ENCODE assay signal across 25 cellular contexts in genomic region chr2:42410732-42411514, GRCh38. TPM values are rescaled to one million over a fixed set of nuclear protein-coding genes. Genes with fewer than 3 reads are reported as not detected.
A peak's percentile ranks its signal among the peaks of the same experiment; 100 is the strongest.
DNase-seq lines count a peak whose midpoint lies in the region; ATAC-seq, FAIRE-seq and TF ChIP-seq lines count a peak whose summit lies in the region.
"Had no signal": no experiment of that assay in that cellular context is flagged by ENCODE, and none has a peak within 500 bp of the region (broad histone marks: within the 10 kb centered on the region; RNA-seq: fewer than 3 reads in every experiment).

No MANE protein-coding gene starts in this region.

- in situ Hi-C loops in HepG2 (cut with HindIII; ENCODE audit: extremely low pct_ligation_motif_present, low pct_unique_long_range_greater_than_20kb): no loop called here

- peaks cover 5% of the 10 kb centered on the region for H3K36me3 Mint-ChIP-seq in nephron progenitor cell (ENCODE audit: low read depth)
- peaks cover 14% of the 10 kb centered on the region for H3K36me3 Mint-ChIP-seq in natural killer cell
- H3K36me3 Mint-ChIP-seq: CD14-positive monocyte had no signal

- H3K27me3 Mint-ChIP-seq in nephron progenitor cell (ENCODE audit: low read depth, poor library complexity) (peaks cover 8% of the 10 kb centered on the region), natural killer cell (ENCODE audit: low read depth in 2 of 2) (peaks cover 12 to 35% of the 10 kb centered on the region in 2 donors)
- H3K27me3 Mint-ChIP-seq: CD4-positive, alpha-beta T cell had no signal

- H3K27ac ChIP-seq in HepG2 (ENCODE audit: extremely low read length, insufficient read depth, low read length) (no peak overlapping the region), right lobe of liver (no peak overlapping the region), tibial artery (no peak overlapping the region)
- H3K27ac ChIP-seq: 22Rv1; BLaER1 treated with 17β-estradiol and CSF1 and Interleukin-3, amounts not matched to agents 10 nM and 100 nM had no signal

- no peaks in the 10 kb centered on the region for H3K79me2 ChIP-seq in HepG2 (ENCODE audit: insufficient read depth, low read length)

- TF ChIP-seq EP300 in HepG2 (IDR thresholded peaks at IDR 0.05; ENCODE audit: low read depth in 2 of 2, low read length in 2 of 2) (no peak), HepG2 (CRISPR knock-in tag; IDR thresholded peaks at IDR 0.05; ENCODE audit: borderline replicate concordance) (no peak)

- peak overlapping the region; percentile 24 for H3K27ac Mint-ChIP-seq in nephron progenitor cell
- no peak overlapping the region for H3K27ac Mint-ChIP-seq in natural killer cell
- H3K27ac Mint-ChIP-seq: CD14-positive monocyte; CD4-positive, alpha-beta T cell; GM23338; H9 had no signal

- H3K27me3 ChIP-seq in HepG2 (ENCODE audit: control insufficient read depth in 1 of 2, insufficient read depth in 2 of 2, low read length in 2 of 2) (no peaks in the 10 kb centered on the region), right lobe of liver (no peaks in the 10 kb centered on the region), tibial artery (peaks cover 0 to 13% of the 10 kb centered on the region in 2 donors)
- H3K27me3 ChIP-seq: BE2C; BLaER1 treated with 17β-estradiol and CSF1 and Interleukin-3, amounts not matched to agents 10 nM and 100 nM had no signal

- FAIRE-seq in HepG2 (lab: Jason Lieb, UNC) (no peak), colon (lab: Jason Lieb, UNC) (peak; percentile 24)
- FAIRE-seq: GM12891, GM18507 had no signal

- no TSS peak for BruUV-seq in HepG2 (replicated peaks; lab: Mats Ljungman, UMichigan)

- POLR2A ChIA-PET in HepG2 (lab: Yijun Ruan, JAX): no interaction called here

- WGBS in HepG2 (ENCODE audit: low lambda C conversion rate): 94% methylated on average over 3 of the region's 3 CpGs
- 75% methylated on average over 3 of the region's 3 CpGs for WGBS in right lobe of liver (ENCODE audit: insufficient coverage, low coverage, low lambda C conversion rate, missing lambda C conversion rate)

- H3K4me1 Mint-ChIP-seq in nephron progenitor cell: no peaks in the 10 kb centered on the region
- no peaks in the 10 kb centered on the region for H3K4me1 Mint-ChIP-seq in natural killer cell
- H3K4me1 Mint-ChIP-seq: CD14-positive monocyte; CD8-positive, alpha-beta memory T cell; GM23338; H9 had no signal

- H3K4me1 ChIP-seq in HepG2 (ENCODE audit: insufficient read depth, low read length) (no peaks in the 10 kb centered on the region), right lobe of liver (no peaks in the 10 kb centered on the region), tibial artery (no peaks in the 10 kb centered on the region)
- H3K4me1 ChIP-seq: BE2C; BLaER1 treated with 17β-estradiol and CSF1 and Interleukin-3, amounts not matched to agents 10 nM and 100 nM had no signal

- peaks cover 30% of the 10 kb centered on the region for H3K9me3 Mint-ChIP-seq in nephron progenitor cell
- H3K9me3 Mint-ChIP-seq in natural killer cell: peaks cover 0 to 5% of the 10 kb centered on the region in 2 donors

- TF ChIP-seq RAD21 in HepG2 (CRISPR knock-in tag; IDR thresholded peaks at IDR 0.05): no peak

- H3K4me2 ChIP-seq in HepG2 (ENCODE audit: low read depth, low read length): no peak overlapping the region
- H3K4me2 ChIP-seq: BLaER1 treated with 17β-estradiol and CSF1 and Interleukin-3, amounts not matched to agents 10 nM and 100 nM; GM23338 had no signal

- no peak for TF ChIP-seq CTCF in HepG2 (CRISPR knock-in tag; IDR thresholded peaks at IDR 0.05)
- TF ChIP-seq CTCF in right lobe of liver (IDR thresholded peaks at IDR 0.05): no peak
- no peak for TF ChIP-seq CTCF in nephron progenitor cell (IDR thresholded peaks at IDR 0.05)
- TF ChIP-seq CTCF in natural killer cell (IDR thresholded peaks at IDR 0.05): no peak
- no peak for TF ChIP-seq CTCF in tibial artery (IDR thresholded peaks at IDR 0.05)

- H2AFZ ChIP-seq in HepG2 (ENCODE audit: low read length): no peak overlapping the region
- H2AFZ ChIP-seq: GM23338 had no signal

- H3K9me3 ChIP-seq in HepG2 (ENCODE audit: low read length) (peaks cover 25% of the 10 kb centered on the region), right lobe of liver (no peaks in the 10 kb centered on the region), tibial artery (peaks cover 0 to 16% (median 6%) of the 10 kb centered on the region in 3 donors)
- H3K9me3 ChIP-seq: BE2C had no signal

- H3K4me3 ChIP-seq in HepG2 (replicated peaks in 1 of 3; ENCODE audit: insufficient read depth in 1 of 3, low read depth in 2 of 3, low read length in 3 of 3): no peak overlapping the region
- no peak overlapping the region for H3K4me3 ChIP-seq in right lobe of liver
- H3K4me3 ChIP-seq in tibial artery: no peak overlapping the region
- H3K4me3 ChIP-seq: BLaER1 treated with 17β-estradiol and CSF1 and Interleukin-3, amounts not matched to agents 10 nM and 100 nM; GM23338 had no signal

- H3K36me3 ChIP-seq in HepG2 (replicated peaks in 1 of 2; ENCODE audit: control insufficient read depth in 1 of 2, insufficient read depth in 2 of 2, low read length in 2 of 2) (peaks cover 0 to 3% of the 10 kb centered on the region in 2 experiments; a peak in 2 of 5 replicates), right lobe of liver (no peaks in the 10 kb centered on the region), tibial artery (no peaks in the 10 kb centered on the region)
- H3K36me3 ChIP-seq: BE2C had no signal

- no peaks in the 10 kb centered on the region for H4K20me1 ChIP-seq in HepG2 (ENCODE audit: insufficient read depth, low read length)
- H4K20me1 ChIP-seq: BLaER1 treated with 17β-estradiol and CSF1 and Interleukin-3, amounts not matched to agents 10 nM and 100 nM had no signal

- H3K9ac ChIP-seq in HepG2 (ENCODE audit: insufficient read depth, low read depth, low read length): no peak overlapping the region
- H3K9ac ChIP-seq: BLaER1 treated with 17β-estradiol and CSF1 and Interleukin-3, amounts not matched to agents 10 nM and 100 nM had no signal

- intact Hi-C loops in HepG2 (cut with micrococcal nuclease; ENCODE audit: unreplicated experiment) (no loop called here), right lobe of liver (cut with DNase I) (no loop called here), natural killer cell (cut with micrococcal nuclease) (no loop called here), tibial artery (cut with DNase I; ENCODE audit: low total_unique reads) (no loop called here)

- CTCF ChIA-PET in HepG2 (lab: Yijun Ruan, JAX; ENCODE audit: low intra/inter-chr PET ratio, low total read pairs): no interaction called here

- H3K4me3 Mint-ChIP-seq in nephron progenitor cell (no peak overlapping the region), natural killer cell (no peak overlapping the region)
- H3K4me3 Mint-ChIP-seq: CD14-positive monocyte; CD4-positive, alpha-beta T cell; CD8-positive, alpha-beta memory T cell; GM23338; H9 had no signal

- TF ChIP-seq POLR2A in HepG2 (IDR thresholded peaks at IDR 0.05; ENCODE audit: insufficient read depth in 1 of 2, low read depth in 2 of 2, low read length in 2 of 2) (no peak), right lobe of liver (IDR thresholded peaks at IDR 0.05) (no peak)

- ATAC-seq in HepG2: no peak
- ATAC-seq in right lobe of liver: no peak
- ATAC-seq in natural killer cell: no peak
- ATAC-seq: GM23338, HCT116 had no signal

- no peak for DNase-seq in HepG2 (ENCODE audit: low spot score)
- DNase-seq in right lobe of liver: no peak
- DNase-seq in nephron progenitor cell: no peak
- no peak for DNase-seq in NCI-H146 treated with DMSO at 0.1 percent for 48 hours (lab: John Stamatoyannopoulos, UW; ENCODE audit: unreplicated experiment)
- no peak for DNase-seq in natural killer cell
- DNase-seq in NCI-H1417 treated with DMSO at 0.1 percent for 48 hours (lab: John Stamatoyannopoulos, UW): no peak
- no peak for DNase-seq in tibial artery
- DNase-seq: ACHN; AML-193; BE2C; Calu3; CD4-positive, alpha-beta T cell; CD8-positive, alpha-beta memory T cell; DMS53; DMS79 treated with DMSO at 0.1 percent for 48 hours; GF-D8; H9 had no signal

RNA-seq across cellular contexts. Expression of gene COX7A2L, which starts 49.9 kb away (rescaled TPM):
- 201 and 272 TPM in 2 replicates for total RNA-seq in HepG2 (2016; rRNA removed; fragmentation: Illumina TruSeq; extraction: Trizol)
- 111 and 117 TPM in 2 replicates for total RNA-seq in HepG2 (2016; cell fraction: cytosol; rRNA removed; fragmentation: Illumina TruSeq; extraction: Trizol; ENCODE audit: low read depth)
- total RNA-seq in HepG2 (2016; cell fraction: insoluble cytoplasmic fraction; rRNA removed; fragmentation: Illumina TruSeq; extraction: Trizol): 197 and 297 TPM in 2 replicates
- 232 and 238 TPM in 2 replicates for total RNA-seq in HepG2 (2016; cell fraction: membrane; rRNA removed; fragmentation: Illumina TruSeq; extraction: Trizol)
- 71.7 and 82.5 TPM in 2 replicates for total RNA-seq in HepG2 (2016; cell fraction: nucleus; rRNA removed; fragmentation: Illumina TruSeq; extraction: Trizol)
- polyA plus RNA-seq in HepG2 (2011; rRNA removed): 122 and 155 TPM in 2 replicates
- polyA plus RNA-seq in HepG2 (2011; cell fraction: cytosol; rRNA removed): 137 and 167 TPM in 2 replicates
- 30.5 and 38.2 TPM in 2 replicates for polyA plus RNA-seq in HepG2 (2011; cell fraction: nucleus; rRNA removed)
- 187 and 191 TPM in 2 replicates for polyA plus RNA-seq in HepG2 (2012)
- 119 TPM in 2 replicates for polyA plus RNA-seq in HepG2 (2016; cell fraction: cytosol; fragmentation: Illumina TruSeq; extraction: Trizol; ENCODE audit: low read depth)
- 279 and 314 TPM in 2 replicates for polyA plus RNA-seq in HepG2 (2016; cell fraction: insoluble cytoplasmic fraction; fragmentation: Illumina TruSeq; extraction: Trizol; ENCODE audit: low read depth)
- 211 and 215 TPM in 2 replicates for polyA plus RNA-seq in HepG2 (2016; cell fraction: membrane; fragmentation: Illumina TruSeq; extraction: Trizol; ENCODE audit: low read depth)
- 118 and 123 TPM in 2 replicates for polyA plus RNA-seq in HepG2 (2016; cell fraction: nucleus; fragmentation: Illumina TruSeq; extraction: Trizol; ENCODE audit: insufficient read depth, low read depth)
- 66.1 and 73.1 TPM in 2 replicates for polyA minus RNA-seq in HepG2 (2011; rRNA and poly(A)+ RNA removed; ENCODE audit: low replicate concordance)
- 41.1 and 44.7 TPM in 2 replicates for polyA minus RNA-seq in HepG2 (2011; cell fraction: cytosol; rRNA and poly(A)+ RNA removed)
- polyA minus RNA-seq in HepG2 (2011; cell fraction: nucleus; rRNA and poly(A)+ RNA removed): 22.7 and 28.1 TPM in 2 replicates
- 10 to 100 TPM; 37.5 to 97.0 (median 57.6) TPM for total RNA-seq in right lobe of liver
- total RNA-seq in natural killer cell: 10 to 100 TPM; 45.8 to 59.1 (median 58.1) TPM
